Comparison of ENCODE assay signal across 8 cellular contexts in genomic region chr16:9099131-9099625, GRCh38. TPM values are rescaled to one million over a fixed set of nuclear protein-coding genes. Genes with fewer than 3 reads are reported as not detected.
DNase-seq lines count a peak whose midpoint lies in the region; ATAC-seq, FAIRE-seq and TF ChIP-seq lines count a peak whose summit lies in the region.

No MANE protein-coding gene starts in this region.

- no peak overlapping the region for H3K4me3 ChIP-seq in astrocyte (ENCODE audit: insufficient read depth, low read depth, low read length)
- H3K4me3 ChIP-seq in trophoblast cell (ENCODE audit: low read depth, low read length) = no peak overlapping the region
- H3K4me3 ChIP-seq in H7 (ENCODE audit: insufficient read depth, low read depth, low read length) = no peak overlapping the region

- no peak overlapping the region for H3K23ac ChIP-seq in trophoblast cell (ENCODE audit: low read length)

- H3K14ac ChIP-seq in trophoblast cell (ENCODE audit: low read length) = no peak overlapping the region

- H3K4me1 ChIP-seq in astrocyte (ENCODE audit: insufficient read depth, low read length) (peaks cover 47% of the 10 kb centered on the region), trophoblast cell (ENCODE audit: control insufficient read depth in 1 of 2, insufficient read depth in 2 of 2, low read length in 2 of 2) (peaks cover 3 to 6% of the 10 kb centered on the region in 2 experiments)

- no peak overlapping the region for H2BK120ac ChIP-seq in trophoblast cell (ENCODE audit: insufficient read depth, low read length, poor library complexity)

- peaks cover 50% of the 10 kb centered on the region for H3K36me3 ChIP-seq in astrocyte (ENCODE audit: insufficient read depth, low read length)
- H3K36me3 ChIP-seq in trophoblast cell (ENCODE audit: control insufficient read depth in 1 of 2, insufficient read depth in 2 of 2, low read length in 2 of 2) = peaks cover 32 to 37% of the 10 kb centered on the region in 2 experiments
- H3K36me3 ChIP-seq in H7 (replicated peaks; ENCODE audit: control insufficient read depth, insufficient read depth, low read length) = peaks cover 19% of the 10 kb centered on the region

- H3K4ac ChIP-seq in trophoblast cell (ENCODE audit: low read depth, low read length) = peak overlapping the region; percentile 64

- no peak overlapping the region for H4K8ac ChIP-seq in trophoblast cell (ENCODE audit: low read depth, low read length)

- TF ChIP-seq CTCF in astrocyte (IDR thresholded peaks at IDR 0.05; ENCODE audit: insufficient read depth, low read depth, low read length) = no peak

- no peak overlapping the region for H4K91ac ChIP-seq in trophoblast cell (ENCODE audit: low read depth, low read length)

- peak overlapping the region; percentile 41 for H3K9ac ChIP-seq in astrocyte (ENCODE audit: low read length)
- H3K9ac ChIP-seq in trophoblast cell (ENCODE audit: low read length) = no peak overlapping the region

- peak overlapping the region; percentile 18 for H3K4me3 Mint-ChIP-seq in astrocyte (ENCODE audit: unreplicated experiment)

- H3K27ac Mint-ChIP-seq in astrocyte (ENCODE audit: unreplicated experiment) = no peak overlapping the region

- H2AFZ ChIP-seq in astrocyte (ENCODE audit: low read depth, low read length) (no peak overlapping the region), trophoblast cell (ENCODE audit: insufficient read depth, low read length, poor library complexity) (no peak overlapping the region)

- peaks cover 69% of the 10 kb centered on the region for H3K4me1 Mint-ChIP-seq in astrocyte (ENCODE audit: low read depth, unreplicated experiment)

- H3K27ac ChIP-seq in astrocyte (ENCODE audit: low read depth, low read length) = peak overlapping the region; percentile 61
- no peak overlapping the region for H3K27ac ChIP-seq in trophoblast cell (ENCODE audit: low read depth, low read length)

- H3K79me2 ChIP-seq in astrocyte (ENCODE audit: insufficient read depth, low read length) (peaks cover 100% of the 10 kb centered on the region), trophoblast cell (ENCODE audit: control insufficient read depth, insufficient read depth, low read length, poor library complexity) (peaks cover 34% of the 10 kb centered on the region)

- no peak overlapping the region for H2AK5ac ChIP-seq in trophoblast cell (ENCODE audit: low read length)

- H2BK5ac ChIP-seq in trophoblast cell (ENCODE audit: low read depth, low read length, poor library complexity) = no peak overlapping the region

- H3K36me3 Mint-ChIP-seq in astrocyte (ENCODE audit: low read depth, unreplicated experiment) = peaks cover 23% of the 10 kb centered on the region

- H3K27me3 ChIP-seq in astrocyte (ENCODE audit: insufficient read depth, low read length) (no peaks in the 10 kb centered on the region), trophoblast cell (ENCODE audit: insufficient read depth, low read length) (no peaks in the 10 kb centered on the region), H7 (ENCODE audit: control insufficient read depth, insufficient read depth, low read length) (no peaks in the 10 kb centered on the region)

- H4K20me1 ChIP-seq in astrocyte (ENCODE audit: insufficient read depth, low read length) = peaks cover 100% of the 10 kb centered on the region

- FAIRE-seq in astrocyte (lab: Jason Lieb, UNC) = no peak

- peak; percentile 56 for ATAC-seq in GM18907 (IDR thresholded peaks at IDR 0.05; ENCODE audit: unreplicated experiment)

- H3K4me2 ChIP-seq in astrocyte (ENCODE audit: low read length) (peak overlapping the region; percentile 56), trophoblast cell (ENCODE audit: low read length) (no peak overlapping the region)

- H3K18ac ChIP-seq in trophoblast cell (ENCODE audit: low read length) = no peak overlapping the region

- no peaks in the 10 kb centered on the region for H3K27me3 Mint-ChIP-seq in astrocyte (ENCODE audit: low read depth, unreplicated experiment)

- no peaks in the 10 kb centered on the region for H3K79me1 ChIP-seq in trophoblast cell (ENCODE audit: low read length)

- DNase-seq in Kasumi-1 (lab: John Stamatoyannopoulos, UW) (peak; percentile 12 to 50), astrocyte (ENCODE audit: low read depth) (peak; percentile 46), trophoblast cell (peak; percentile 24 to 47), H7 (no peak), EL (no peak), cerebellar cortex (ENCODE audit: low spot score) (no peak), inferior parietal cortex (ENCODE audit: extremely low spot score) (no peak)

- H4K12ac ChIP-seq in trophoblast cell (ENCODE audit: low read depth, low read length) = no peak overlapping the region

- H2BK12ac ChIP-seq in trophoblast cell (ENCODE audit: low read length) = no peak overlapping the region

- no CpG with 5 or more reads among the region's 5 CpGs for WGBS in trophoblast cell (ENCODE audit: extremely low coverage, insufficient coverage, insufficient read length)

- H3K9me3 Mint-ChIP-seq in astrocyte (ENCODE audit: unreplicated experiment) = no peaks in the 10 kb centered on the region

- H3K9me3 ChIP-seq in astrocyte (ENCODE audit: insufficient read depth, low read depth, low read length) (no peaks in the 10 kb centered on the region), trophoblast cell (ENCODE audit: insufficient read depth, low read depth, low read length) (no peaks in the 10 kb centered on the region)

RNA-seq across cellular contexts. Expression of gene HAPSTR1, which starts 7.7 kb away (rescaled TPM):
- 97.7 and 99.5 TPM in 2 replicates for total RNA-seq in astrocyte
- 60.4 and 60.6 TPM in 2 replicates for polyA plus RNA-seq in trophoblast cell (2013)
- 40.3 and 44.0 TPM in 2 replicates for total RNA-seq in H7 (2014; rRNA removed; shearing (Covaris generic))

Comparison
In these comparisons a context has a peak if more than half of its experiments do, and no peak if none do; other contexts are left out.
1. DNase-seq: peak in Kasumi-1 (2 of 2), astrocyte (single experiment) and trophoblast cell (2 of 2); none in H7 (single experiment), EL (single experiment), cerebellar cortex (single experiment) and inferior parietal cortex (single experiment).